In genomic region chr6:12751694-12752304, GRCh38 we compare ENCODE assay signal across 1 cellular context.
TF ChIP-seq lines count a peak whose summit lies in the region.

No MANE protein-coding gene starts in this region.

TF ChIP-seq in HepG2, 621 proteins besides CTCF, POLR2A, EP300 and RAD21 (continued from another document and continues in another):
- peak; percentile 85 for TF ChIP-seq BORCS8-MEF2B (CRISPR knock-in tag; IDR thresholded peaks at IDR 0.05)
- TF ChIP-seq HHEX (CRISPR knock-in tag; IDR thresholded peaks at IDR 0.05) = no peak
- no peak for TF ChIP-seq MYPOP (CRISPR knock-in tag; IDR thresholded peaks at IDR 0.05)
- TF ChIP-seq JDP2 (CRISPR knock-in tag; IDR thresholded peaks at IDR 0.05; ENCODE audit: borderline replicate concordance) = no peak
- no peak for TF ChIP-seq ZBTB14 (CRISPR knock-in tag; IDR thresholded peaks at IDR 0.05)
- no peak for TF ChIP-seq ZNF772 (CRISPR knock-in tag; IDR thresholded peaks at IDR 0.05)
- no peak for TF ChIP-seq HMGA1 (CRISPR knock-in tag; conservative IDR thresholded peaks at IDR 0.05)
- no peak for TF ChIP-seq ZNF597 (CRISPR knock-in tag; IDR thresholded peaks at IDR 0.05)
- TF ChIP-seq ZNF766 (CRISPR knock-in tag; IDR thresholded peaks at IDR 0.05; ENCODE audit: borderline replicate concordance) = no peak
- TF ChIP-seq RXRB (CRISPR knock-in tag; IDR thresholded peaks at IDR 0.05; ENCODE audit: borderline replicate concordance) = peak; percentile 61
- TF ChIP-seq KDM4B (CRISPR knock-in tag; IDR thresholded peaks at IDR 0.05) = 0 out of 2 replicates have a peak, but pooled peaks have one; percentile 47
- TF ChIP-seq ATF6 (CRISPR knock-in tag; conservative IDR thresholded peaks at IDR 0.05) = 0 out of 2 replicates have a peak, but pooled peaks have one; percentile 51
- TF ChIP-seq HOXA5 (CRISPR knock-in tag; IDR thresholded peaks at IDR 0.05) = peak; percentile 74; the same call in 1 of the 2 replicates
- TF ChIP-seq TCF12 (IDR thresholded peaks at IDR 0.05) = no peak
- no peak for TF ChIP-seq TCF12 (CRISPR knock-in tag; IDR thresholded peaks at IDR 0.05)
- no peak for TF ChIP-seq ZBTB10 (CRISPR knock-in tag; IDR thresholded peaks at IDR 0.05; ENCODE audit: borderline replicate concordance)
- no peak for TF ChIP-seq FOXA1 (IDR thresholded peaks at IDR 0.05)
- no peak for TF ChIP-seq FOXA1 (CRISPR knock-in tag; IDR thresholded peaks at IDR 0.05)
- TF ChIP-seq RNF2 (conservative IDR thresholded peaks at IDR 0.05; ENCODE audit: low read depth) = no peak
- no peak for TF ChIP-seq SIN3A (IDR thresholded peaks at IDR 0.05; ENCODE audit: borderline replicate concordance, low read depth, low read length)
- peak; percentile 41; the same call in 1 of the 2 replicates for TF ChIP-seq PPARG (CRISPR knock-in tag; conservative IDR thresholded peaks at IDR 0.05)
- TF ChIP-seq MAFG (CRISPR knock-in tag; IDR thresholded peaks at IDR 0.05) = no peak
- TF ChIP-seq ZNF841 (CRISPR knock-in tag; IDR thresholded peaks at IDR 0.05; ENCODE audit: borderline replicate concordance) = no peak
- TF ChIP-seq SYNCRIP (IDR thresholded peaks at IDR 0.05; ENCODE audit: insufficient read depth, low read depth, low read length) = no peak
- no peak for TF ChIP-seq ZNF253 (CRISPR knock-in tag; IDR thresholded peaks at IDR 0.05; ENCODE audit: borderline replicate concordance)
- 0 out of 2 replicates have a peak, but pooled peaks have one; percentile 68 for TF ChIP-seq KLF12 (CRISPR knock-in tag; IDR thresholded peaks at IDR 0.05; ENCODE audit: borderline replicate concordance)
- TF ChIP-seq ZNF619 (CRISPR knock-in tag; IDR thresholded peaks at IDR 0.05) = no peak
- peak; percentile 91 for TF ChIP-seq ZBTB49 (CRISPR knock-in tag; IDR thresholded peaks at IDR 0.05; ENCODE audit: borderline replicate concordance)
- no peak for TF ChIP-seq GATA4 (IDR thresholded peaks at IDR 0.05; ENCODE audit: borderline replicate concordance, low read depth)
- 0 out of 2 replicates have a peak, but pooled peaks have one; percentile 30 for TF ChIP-seq MED13 (CRISPR knock-in tag; IDR thresholded peaks at IDR 0.05)
- TF ChIP-seq ZNF225 (CRISPR knock-in tag; IDR thresholded peaks at IDR 0.05) = no peak
- TF ChIP-seq HNRNPUL1 (IDR thresholded peaks at IDR 0.05; ENCODE audit: low read depth, low read length) = no peak
- no peak for TF ChIP-seq THYN1 (CRISPR knock-in tag; IDR thresholded peaks at IDR 0.05; ENCODE audit: borderline replicate concordance, low read depth)
- no peak for TF ChIP-seq ELF4 (CRISPR knock-in tag; IDR thresholded peaks at IDR 0.05; ENCODE audit: borderline replicate concordance)
- TF ChIP-seq ZMAT5 (CRISPR knock-in tag; IDR thresholded peaks at IDR 0.05; ENCODE audit: borderline replicate concordance, low read depth) = no peak
- peak; percentile 78; the same call in 1 of the 2 replicates for TF ChIP-seq EHMT2 (IDR thresholded peaks at IDR 0.05; ENCODE audit: borderline replicate concordance, low read depth, low read length)
- no peak for TF ChIP-seq GABPB1 (CRISPR knock-in tag; IDR thresholded peaks at IDR 0.05)
- TF ChIP-seq CREM (IDR thresholded peaks at IDR 0.05) = no peak
- TF ChIP-seq CREM (CRISPR knock-in tag; IDR thresholded peaks at IDR 0.05) = no peak
- TF ChIP-seq MXD3 (CRISPR knock-in tag; IDR thresholded peaks at IDR 0.05) = no peak
- no peak for TF ChIP-seq PAXIP1 (CRISPR knock-in tag; conservative IDR thresholded peaks at IDR 0.05)
- no peak for TF ChIP-seq ZNF101 (CRISPR knock-in tag; IDR thresholded peaks at IDR 0.05; ENCODE audit: borderline replicate concordance, low read depth)
- peak; percentile 45; the same call in 1 of the 2 replicates for TF ChIP-seq KAT8 (CRISPR knock-in tag; IDR thresholded peaks at IDR 0.05)
- TF ChIP-seq ZNF839 (CRISPR knock-in tag; IDR thresholded peaks at IDR 0.05; ENCODE audit: borderline replicate concordance) = no peak
- peak; percentile 78; the same call in 1 of the 2 replicates for TF ChIP-seq XBP1 (CRISPR knock-in tag; IDR thresholded peaks at IDR 0.05)
- TF ChIP-seq ZNF234 (CRISPR knock-in tag; conservative IDR thresholded peaks at IDR 0.05) = no peak
- no peak for TF ChIP-seq THAP8 (CRISPR knock-in tag; IDR thresholded peaks at IDR 0.05; ENCODE audit: borderline replicate concordance)
- TF ChIP-seq TSC22D2 (CRISPR knock-in tag; IDR thresholded peaks at IDR 0.05; ENCODE audit: borderline replicate concordance) = peak; percentile 94
- no peak for TF ChIP-seq PHF8 (CRISPR knock-in tag; IDR thresholded peaks at IDR 0.05)
- no peak for TF ChIP-seq BRD4 (CRISPR knock-in tag; IDR thresholded peaks at IDR 0.05)
- 0 out of 2 replicates have a peak, but pooled peaks have one; percentile 78 for TF ChIP-seq NFKBIZ (CRISPR knock-in tag; IDR thresholded peaks at IDR 0.05)
- TF ChIP-seq ZNF704 (CRISPR knock-in tag; IDR thresholded peaks at IDR 0.05; ENCODE audit: borderline replicate concordance) = no peak
- TF ChIP-seq CEBPG (CRISPR knock-in tag; IDR thresholded peaks at IDR 0.05) = no peak
